In genomic region chr15:29568840-29569532, GRCh38 we compare ENCODE assay signal across 9 cellular contexts.
DNase-seq lines count a peak whose midpoint lies in the region; ATAC-seq and TF ChIP-seq lines count a peak whose summit lies in the region.
"Had no signal": no experiment of that assay in that cellular context is flagged by ENCODE, and none has a peak within 500 bp of the region (broad histone marks: within the 10 kb centered on the region; RNA-seq: fewer than 3 reads in every experiment).

No MANE protein-coding gene starts in this region.

- no peak for ATAC-seq in GM18858 (IDR thresholded peaks at IDR 0.05; ENCODE audit: unreplicated experiment)
- no peak for ATAC-seq in stimulated activated naive CD8-positive, alpha-beta T cell treated with anti-CD3 and anti-CD28 coated beads, Interleukin-15, amount 100 ng/mL, for 72 hours

- H3K27ac ChIP-seq in epithelial cell of prostate = no peak overlapping the region

- H3K36me3 Mint-ChIP-seq in progenitor cell of endocrine pancreas (ENCODE audit: insufficient read depth) = no peaks in the 10 kb centered on the region

- peaks cover 58% of the 10 kb centered on the region for H3K27me3 Mint-ChIP-seq in progenitor cell of endocrine pancreas
- H3K27me3 Mint-ChIP-seq in stimulated activated naive CD8-positive, alpha-beta T cell treated with anti-CD3 and anti-CD28 coated beads, Interleukin-15, amount 100 ng/mL, for 72 hours = peaks cover 70% of the 10 kb centered on the region

- peak overlapping the region; percentile 75 for H3K4me3 Mint-ChIP-seq in progenitor cell of endocrine pancreas (ENCODE audit: low read depth)
- peak overlapping the region in 1 of 2 donors; percentile 71 for H3K4me3 Mint-ChIP-seq in stimulated activated naive CD8-positive, alpha-beta T cell treated with anti-CD3 and anti-CD28 coated beads, Interleukin-15, amount 100 ng/mL, for 72 hours

- H3K4me1 Mint-ChIP-seq in progenitor cell of endocrine pancreas (ENCODE audit: low read depth) = peaks cover 5% of the 10 kb centered on the region
- peaks cover 6% of the 10 kb centered on the region for H3K4me1 Mint-ChIP-seq in stimulated activated naive CD8-positive, alpha-beta T cell treated with anti-CD3 and anti-CD28 coated beads, Interleukin-15, amount 100 ng/mL, for 72 hours

- H3K9me3 Mint-ChIP-seq in progenitor cell of endocrine pancreas (ENCODE audit: low read depth) = no peaks in the 10 kb centered on the region
- peaks cover 0 to 5% of the 10 kb centered on the region in 2 donors for H3K9me3 Mint-ChIP-seq in stimulated activated naive CD8-positive, alpha-beta T cell treated with anti-CD3 and anti-CD28 coated beads, Interleukin-15, amount 100 ng/mL, for 72 hours
- H3K9me3 Mint-ChIP-seq: T-helper 1 cell treated with Interleukin-12 subunit alpha and Interleukin-12 subunit beta and Interleukin-4 antibody, amounts not matched to agents 30 μg/mL and 1 μg/mL, for 36 hours had no signal

- peak; percentile 2 for DNase-seq in SIG-M5 treated with dmso at 0.1 percent for 504 hours (lab: John Stamatoyannopoulos, UW; ENCODE audit: unreplicated experiment)
- no peak for DNase-seq in SIG-M5 (lab: John Stamatoyannopoulos, UW)
- DNase-seq in NCI-H2227 treated with DMSO at 0.1 percent for 48 hours (lab: John Stamatoyannopoulos, UW) = peak; percentile 35
- peak; percentile 14 for DNase-seq in epithelial cell of prostate (ENCODE audit: low read depth, low spot score)
- no peak for DNase-seq in progenitor cell of endocrine pancreas (ENCODE audit: low spot score, unreplicated experiment)
- no peak for DNase-seq in stimulated activated naive CD8-positive, alpha-beta T cell treated with anti-CD3 and anti-CD28 coated beads, Interleukin-15, amount 100 ng/mL, for 72 hours
- DNase-seq in OCI-M2 (lab: John Stamatoyannopoulos, UW; ENCODE audit: unreplicated experiment) = no peak

- H3K27ac Mint-ChIP-seq in progenitor cell of endocrine pancreas = no peak overlapping the region
- H3K27ac Mint-ChIP-seq in stimulated activated naive CD8-positive, alpha-beta T cell treated with anti-CD3 and anti-CD28 coated beads, Interleukin-15, amount 100 ng/mL, for 72 hours = no peak overlapping the region
- H3K27ac Mint-ChIP-seq: T-helper 1 cell treated with Interleukin-12 subunit alpha and Interleukin-12 subunit beta and Interleukin-4 antibody, amounts not matched to agents 30 μg/mL and 1 μg/mL, for 36 hours had no signal

- TF ChIP-seq CTCF in progenitor cell of endocrine pancreas (IDR thresholded peaks at IDR 0.05; ENCODE audit: unreplicated experiment) = peak; percentile 53

Comparison
In these comparisons a context has a peak if more than half of its experiments do, and no peak if none do; other contexts are left out.
1. DNase-seq: peak in SIG-M5 treated with dmso at 0.1 percent for 504 hours (single experiment), NCI-H2227 treated with DMSO at 0.1 percent for 48 hours (single experiment) and epithelial cell of prostate (single experiment); none in SIG-M5 (single experiment), progenitor cell of endocrine pancreas (single experiment), stimulated activated naive CD8-positive, alpha-beta T cell treated with anti-CD3 and anti-CD28 coated beads, Interleukin-15, amount 100 ng/mL, for 72 hours (0 of 2) and OCI-M2 (single experiment).